ENCODE assay signal across 1 cellular context in genomic region chr17:58384900-58385299, GRCh38.
TF ChIP-seq lines count a peak whose summit lies in the region.

No MANE protein-coding gene starts in this region.

TF ChIP-seq in HepG2, 621 proteins besides CTCF, POLR2A, EP300 and RAD21 (continued from another document):
- TF ChIP-seq DR1 (CRISPR knock-in tag; IDR thresholded peaks at IDR 0.05) (no peak), FIP1L1 (IDR thresholded peaks at IDR 0.05; ENCODE audit: borderline replicate concordance, insufficient read depth, low read depth, low read length) (no peak), MXD4 (CRISPR knock-in tag; IDR thresholded peaks at IDR 0.05) (no peak), AGO2 (optimal IDR thresholded peaks at IDR 0.05; ENCODE audit: low read depth, low read length) (peak; percentile 68), RBFOX2 (IDR thresholded peaks at IDR 0.05; ENCODE audit: low read depth, low read length) (peak; percentile 27; the same call in 1 of the 2 replicates), IKZF5 (CRISPR knock-in tag; IDR thresholded peaks at IDR 0.05) (no peak), CBFB (CRISPR knock-in tag; IDR thresholded peaks at IDR 0.05) (no peak), ZNF256 (CRISPR knock-in tag; conservative IDR thresholded peaks at IDR 0.05) (no peak), ELF1 (CRISPR knock-in tag; IDR thresholded peaks at IDR 0.05) (no peak), RBM22 (optimal IDR thresholded peaks at IDR 0.05; ENCODE audit: low read length) (peak; percentile 8), ZIK1 (CRISPR knock-in tag; IDR thresholded peaks at IDR 0.05; ENCODE audit: borderline replicate concordance, low read depth) (no peak)
